Comparison of ENCODE assay signal across 1 cellular context in the genomic region with DNA sequence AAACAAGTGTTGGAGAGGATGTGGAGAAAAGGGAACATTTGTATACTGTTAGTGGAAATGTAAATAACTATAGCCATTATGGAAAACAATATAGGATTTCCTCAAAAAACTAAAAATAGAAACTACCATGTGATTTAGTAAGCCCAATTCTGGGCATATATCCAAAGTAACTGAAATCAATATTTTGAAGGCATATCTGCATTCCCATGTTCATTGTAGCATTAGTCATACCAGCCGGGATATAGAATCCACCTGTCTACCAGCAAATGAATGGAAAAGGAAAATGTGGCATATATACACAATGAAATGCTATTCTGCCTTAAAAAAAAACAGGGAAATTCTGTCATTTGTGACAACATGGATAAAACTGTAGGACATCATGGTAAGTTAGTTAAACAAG.
TF ChIP-seq lines count a peak whose summit lies in the region.

No MANE protein-coding gene starts in this region.

TF ChIP-seq in HepG2, 621 proteins besides CTCF, POLR2A, EP300 and RAD21 (continued from another document):
- no peak for TF ChIP-seq U2AF1 (optimal IDR thresholded peaks at IDR 0.05; ENCODE audit: low read depth, low read length)
